ENCODE assay signal across 8 cellular contexts in genomic region chr19:42634409-42635232, GRCh38. TPM values are rescaled to one million over a fixed set of nuclear protein-coding genes. Genes with fewer than 3 reads are reported as not detected.
DNase-seq lines count a peak whose midpoint lies in the region; ATAC-seq, FAIRE-seq and TF ChIP-seq lines count a peak whose summit lies in the region.

No MANE protein-coding gene starts in this region.

- TF ChIP-seq CTCF in GM06990 (IDR thresholded peaks at IDR 0.05; ENCODE audit: insufficient read depth, low read length, poor library complexity, severe bottlenecking) (peak; percentile 88), keratinocyte (optimal IDR thresholded peaks at IDR 0.05 in 1 of 3, IDR thresholded peaks at IDR 0.05 in 1 of 3, conservative IDR thresholded peaks at IDR 0.05 in 1 of 3; ENCODE audit: extremely low read depth in 1 of 3, insufficient read depth in 2 of 3, low read length in 3 of 3) (peak; percentile 75 to 94 (median 90)), type B pancreatic cell (conservative IDR thresholded peaks at IDR 0.05) (peak; percentile 53)

- FAIRE-seq in keratinocyte (lab: Jason Lieb, UNC), result peak; percentile 78

- no peak overlapping the region for H3K9ac ChIP-seq in keratinocyte (ENCODE audit: control insufficient read depth, extremely low read depth, insufficient read depth, low read length)

- H3K27me3 ChIP-seq in GM06990 (replicated peaks; ENCODE audit: control insufficient read depth, insufficient read depth, low read length) (no peaks in the 10 kb centered on the region; the same call in 1 of the 2 replicates), keratinocyte (ENCODE audit: control insufficient read depth, extremely low read depth, insufficient read depth, low read length) (peaks cover 5% of the 10 kb centered on the region)

- H3K36me3 Mint-ChIP-seq in activated T-cell treated with anti-CD3 and anti-CD28 coated beads, Interleukin-2, amount 50 U/mL, for 72 hours (ENCODE audit: insufficient read depth in 2 of 2), result no peaks in the 10 kb centered on the region
- H3K36me3 Mint-ChIP-seq in type B pancreatic cell, result no peaks in the 10 kb centered on the region

- H3K27ac ChIP-seq in keratinocyte (ENCODE audit: control insufficient read depth, insufficient read depth, low read length), result no peak overlapping the region

- H3K9me3 Mint-ChIP-seq in activated T-cell treated with anti-CD3 and anti-CD28 coated beads, Interleukin-2, amount 50 U/mL, for 72 hours, result no peaks in the 10 kb centered on the region
- peaks cover 4% of the 10 kb centered on the region for H3K9me3 Mint-ChIP-seq in type B pancreatic cell

- H3K9me1 ChIP-seq in keratinocyte (ENCODE audit: control insufficient read depth, extremely low read depth, insufficient read depth, low read length), result no peaks in the 10 kb centered on the region

- H2AFZ ChIP-seq in keratinocyte (ENCODE audit: control insufficient read depth, low read length), result no peak overlapping the region

- no peak overlapping the region for H3K27ac Mint-ChIP-seq in activated T-cell treated with anti-CD3 and anti-CD28 coated beads, Interleukin-2, amount 50 U/mL, for 72 hours
- no peak overlapping the region for H3K27ac Mint-ChIP-seq in type B pancreatic cell

- no peak overlapping the region for H3K4me3 Mint-ChIP-seq in activated T-cell treated with anti-CD3 and anti-CD28 coated beads, Interleukin-2, amount 50 U/mL, for 72 hours
- no peak overlapping the region for H3K4me3 Mint-ChIP-seq in type B pancreatic cell

- no peaks in the 10 kb centered on the region for H3K36me3 ChIP-seq in GM06990 (ENCODE audit: control insufficient read depth, insufficient read depth, low read length)
- no peaks in the 10 kb centered on the region for H3K36me3 ChIP-seq in keratinocyte (ENCODE audit: control insufficient read depth in 2 of 2, extremely low read depth in 1 of 2, insufficient read depth in 2 of 2, low read length in 2 of 2)

- ATAC-seq in activated T-cell treated with anti-CD3 and anti-CD28 coated beads, Interleukin-2, amount 50 U/mL, for 72 hours (replicated peaks in 1 of 2), result peak; percentile 43 to 77
- ATAC-seq in GM21447 (IDR thresholded peaks at IDR 0.05; ENCODE audit: unreplicated experiment), result no peak

- H3K4me3 ChIP-seq in GM06990 (replicated peaks; ENCODE audit: low read depth, low read length) (no peak overlapping the region), keratinocyte (ENCODE audit: control insufficient read depth in 2 of 3, extremely low read depth in 1 of 3, insufficient read depth in 2 of 3, low read depth in 1 of 3, low read length in 3 of 3) (no peak overlapping the region)

- H3K4me2 ChIP-seq in keratinocyte (ENCODE audit: control insufficient read depth, extremely low read depth, insufficient read depth, low read depth, low read length), result no peak overlapping the region

- DNase-seq in ACHN (peak; percentile 34), GM06990 (ENCODE audit: extremely low read depth, insufficient read length) (peak; percentile 9), NCI-H2029 (lab: John Stamatoyannopoulos, UW) (peak; percentile 31), keratinocyte (ENCODE audit: low read depth, low spot score) (no peak), type B pancreatic cell (ENCODE audit: extremely low spot score, unreplicated experiment) (no peak), C1 segment of cervical spinal cord (lab: John Stamatoyannopoulos, UW) (no peak)
- DNase-seq in activated T-cell treated with anti-CD3 and anti-CD28 coated beads, Interleukin-2, amount 50 U/mL, for 72 hours, result peak; percentile 59 to 71

- H4K20me1 ChIP-seq in keratinocyte (ENCODE audit: control insufficient read depth, extremely low read depth, insufficient read depth, low read length), result no peaks in the 10 kb centered on the region

- in situ Hi-C loops in ACHN (cut with HindIII; ENCODE audit: low pct_ligation_motif_present, low pct_unique_long_range_greater_than_20kb, low sequenced_read_pairs), result no loop called here

- H3K4me1 Mint-ChIP-seq in activated T-cell treated with anti-CD3 and anti-CD28 coated beads, Interleukin-2, amount 50 U/mL, for 72 hours (ENCODE audit: low read depth), result peaks cover 9% of the 10 kb centered on the region
- no peaks in the 10 kb centered on the region for H3K4me1 Mint-ChIP-seq in type B pancreatic cell (ENCODE audit: unreplicated experiment)

- H3K4me1 ChIP-seq in keratinocyte (ENCODE audit: control insufficient read depth, extremely low read depth, insufficient read depth, low read length), result no peaks in the 10 kb centered on the region

- dilution Hi-C loops in keratinocyte (cut with MboI; ENCODE audit: extremely low pct_ligation_motif_present, low sequenced_read_pairs), result no loop called here

- no peaks in the 10 kb centered on the region for H3K79me2 ChIP-seq in keratinocyte (ENCODE audit: control insufficient read depth, insufficient read depth, low read length)

- H3K9me3 ChIP-seq in keratinocyte (ENCODE audit: control insufficient read depth, low read depth, low read length), result peaks cover 3% of the 10 kb centered on the region

- peaks cover 4% of the 10 kb centered on the region for H3K27me3 Mint-ChIP-seq in activated T-cell treated with anti-CD3 and anti-CD28 coated beads, Interleukin-2, amount 50 U/mL, for 72 hours (ENCODE audit: low read depth)
- H3K27me3 Mint-ChIP-seq in type B pancreatic cell, result no peaks in the 10 kb centered on the region

RNA-seq across cellular contexts. Expression of gene CEACAM8, which starts 39.9 kb away (rescaled TPM):
- not detected for total RNA-seq in activated T-cell treated with anti-CD3 and anti-CD28 coated beads, Interleukin-2, amount 50 U/mL, for 72 hours
- polyA plus RNA-seq in keratinocyte, result not detected in 3 replicates
- polyA plus RNA-seq in keratinocyte (2011; ENCODE audit: low read depth), result not detected
- not detected in 2 replicates for polyA plus RNA-seq in keratinocyte (2011; cell fraction: cytosol; rRNA removed)
- not detected in 2 replicates for polyA plus RNA-seq in keratinocyte (2011; cell fraction: nucleus; rRNA removed)
- polyA plus RNA-seq in keratinocyte (2012; ENCODE audit: low replicate concordance), result not detected in 2 replicates
- not detected in 3 replicates for polyA minus RNA-seq in keratinocyte
- not detected for polyA minus RNA-seq in keratinocyte (2011; cell fraction: cytosol; rRNA and poly(A)+ RNA removed)
- polyA minus RNA-seq in keratinocyte (2011; cell fraction: nucleus; rRNA and poly(A)+ RNA removed), result not detected in 2 replicates
- total RNA-seq in type B pancreatic cell (ENCODE audit: low replicate concordance), result not detected in 2 replicates

Comparison
In these comparisons a context has a peak if more than half of its experiments do, and no peak if none do; other contexts are left out.
1. DNase-seq: peak in ACHN (single experiment), GM06990 (single experiment), NCI-H2029 (single experiment) and activated T-cell treated with anti-CD3 and anti-CD28 coated beads, Interleukin-2, amount 50 U/mL, for 72 hours (2 of 2); none in keratinocyte (single experiment), type B pancreatic cell (single experiment) and C1 segment of cervical spinal cord (0 of 14).
2. Peak in every context shown above with its lines, with median percentiles within 50 percentile points of each other: CTCF ChIP-seq.